In genomic region chr6:56204134-56204533, GRCh38 we compare ENCODE assay signal across 27 cellular contexts. TPM values are rescaled to one million over a fixed set of nuclear protein-coding genes. Genes with fewer than 3 reads are reported as not detected.
"Had no signal": no experiment of that assay in that cellular context is flagged by ENCODE, and none has a peak within 500 bp of the region (broad histone marks: within the 10 kb centered on the region; RNA-seq: fewer than 3 reads in every experiment).

No MANE protein-coding gene starts in this region.

- ATAC-seq: activated CD8-positive, alpha-beta memory T cell treated with anti-CD3 and anti-CD28 coated beads, Interleukin-2, amount 10 ng/mL, durations not matched to agents 7 days and 5 days; activated CD8-positive, alpha-beta T cell treated with anti-CD3 and anti-CD28 coated beads for 36 hours; activated naive CD8-positive, alpha-beta T cell treated with anti-CD3 and anti-CD28 coated beads, Interleukin-2, amount 50 U/mL, for 24 hours; esophagus mucosa; left lung; lower lobe of right lung; mucosa of descending colon; natural killer cell treated with Interleukin-12 subunit alpha and Interleukin-12 subunit beta and Interleukin-15 and Interleukin-18, amount 100 ng/mL, for 72 hours had no signal

- DNase-seq: activated CD4-positive, alpha-beta T cell treated with anti-CD3 and anti-CD28 coated beads for 1 hour; activated CD4-positive, alpha-beta T cell treated with anti-CD3 and anti-CD28 coated beads, Interleukin-2, amount 10 ng/mL, durations not matched to agents 7 days and 5 days; activated CD8-positive, alpha-beta memory T cell treated with anti-CD3 and anti-CD28 coated beads, Interleukin-2, amount 10 ng/mL, durations not matched to agents 7 days and 5 days; activated CD8-positive, alpha-beta T cell treated with anti-CD3 and anti-CD28 coated beads for 36 hours; activated naive CD8-positive, alpha-beta T cell treated with anti-CD3 and anti-CD28 coated beads, Interleukin-2, amount 50 U/mL, for 24 hours; activated T-cell treated with anti-CD3 and anti-CD28 coated beads, Interleukin-2, amount 50 U/mL, for 48 hours; amygdala; central memory CD4-positive, alpha-beta T cell; dorsolateral prefrontal cortex; effector memory CD4-positive, alpha-beta T cell; foreskin fibroblast; head of caudate nucleus; hippocampal formation; left lung; lower lobe of right lung; mucosa of descending colon; sigmoid colon; stimulated activated naive CD4-positive, alpha-beta T cell; T-helper 1 cell had no signal

- H3K27ac Mint-ChIP-seq: activated CD4-positive, alpha-beta T cell treated with anti-CD3 and anti-CD28 coated beads, Interleukin-2, amount 10 ng/mL, durations not matched to agents 7 days and 5 days; activated CD8-positive, alpha-beta memory T cell treated with anti-CD3 and anti-CD28 coated beads, Interleukin-2, amount 10 ng/mL, durations not matched to agents 7 days and 5 days; activated CD8-positive, alpha-beta T cell treated with anti-CD3 and anti-CD28 coated beads for 36 hours; activated naive CD4-positive, alpha-beta T cell treated with anti-CD3 and anti-CD28 coated beads, Interleukin-2, amount 50 U/mL, for 24 hours; activated naive CD8-positive, alpha-beta T cell treated with anti-CD3 and anti-CD28 coated beads, Interleukin-2, amount 50 U/mL, for 24 hours; activated T-helper 2 cell treated with anti-CD3 and anti-CD28 coated beads, Interferon-gamma antibody, Interleukin-2, Interleukin-4, amounts not matched to agents 10 μg/mL and 5 μg/mL and 100 μg/mL, durations not matched to agents 14 hours and 24 hours and 36 hours; natural killer cell treated with Interleukin-12 subunit alpha and Interleukin-12 subunit beta and Interleukin-15 and Interleukin-18, amount 100 ng/mL, for 72 hours; T-helper 2 cell treated with Interferon-gamma antibody and Interleukin-4, amounts not matched to agents 5 μg/mL and 100 μg/mL, for 36 hours had no signal

- H3K4me3 Mint-ChIP-seq: activated CD4-positive, alpha-beta T cell treated with anti-CD3 and anti-CD28 coated beads, Interleukin-2, amount 10 ng/mL, durations not matched to agents 7 days and 5 days; activated CD8-positive, alpha-beta memory T cell treated with anti-CD3 and anti-CD28 coated beads, Interleukin-2, amount 10 ng/mL, durations not matched to agents 7 days and 5 days; activated CD8-positive, alpha-beta T cell treated with anti-CD3 and anti-CD28 coated beads for 36 hours; activated naive CD4-positive, alpha-beta T cell treated with anti-CD3 and anti-CD28 coated beads, Interleukin-2, amount 50 U/mL, for 24 hours; activated naive CD8-positive, alpha-beta T cell treated with anti-CD3 and anti-CD28 coated beads, Interleukin-2, amount 50 U/mL, for 24 hours; natural killer cell treated with Interleukin-12 subunit alpha and Interleukin-12 subunit beta and Interleukin-15 and Interleukin-18, amount 100 ng/mL, for 72 hours; T-helper 2 cell treated with Interferon-gamma antibody and Interleukin-4, amounts not matched to agents 5 μg/mL and 100 μg/mL, for 36 hours had no signal

- H3K4me1 ChIP-seq: breast epithelium, left lung, lower lobe of right lung, sigmoid colon, tibial nerve had no signal

- H3K9me3 ChIP-seq: breast epithelium, left lung, lower lobe of right lung, mucosa of descending colon, sigmoid colon, tibial nerve had no signal

- H3K4me1 Mint-ChIP-seq: activated CD4-positive, alpha-beta T cell treated with anti-CD3 and anti-CD28 coated beads, Interleukin-2, amount 10 ng/mL, durations not matched to agents 7 days and 5 days; activated CD8-positive, alpha-beta memory T cell treated with anti-CD3 and anti-CD28 coated beads, Interleukin-2, amount 10 ng/mL, durations not matched to agents 7 days and 5 days; activated naive CD4-positive, alpha-beta T cell treated with anti-CD3 and anti-CD28 coated beads, Interleukin-2, amount 50 U/mL, for 24 hours; activated naive CD8-positive, alpha-beta T cell treated with anti-CD3 and anti-CD28 coated beads, Interleukin-2, amount 50 U/mL, for 24 hours had no signal

- H3K27me3 Mint-ChIP-seq: activated CD4-positive, alpha-beta T cell treated with anti-CD3 and anti-CD28 coated beads, Interleukin-2, amount 10 ng/mL, durations not matched to agents 7 days and 5 days; activated CD8-positive, alpha-beta memory T cell treated with anti-CD3 and anti-CD28 coated beads, Interleukin-2, amount 10 ng/mL, durations not matched to agents 7 days and 5 days; activated CD8-positive, alpha-beta T cell treated with anti-CD3 and anti-CD28 coated beads for 36 hours; activated naive CD4-positive, alpha-beta T cell treated with anti-CD3 and anti-CD28 coated beads, Interleukin-2, amount 50 U/mL, for 24 hours; activated naive CD8-positive, alpha-beta T cell treated with anti-CD3 and anti-CD28 coated beads, Interleukin-2, amount 50 U/mL, for 24 hours; natural killer cell treated with Interleukin-12 subunit alpha and Interleukin-12 subunit beta and Interleukin-15 and Interleukin-18, amount 100 ng/mL, for 72 hours had no signal

- H3K36me3 ChIP-seq: breast epithelium, left lung, lower lobe of right lung, sigmoid colon, tibial nerve had no signal

- H3K4me3 ChIP-seq: breast epithelium, dorsolateral prefrontal cortex, left lung, lower lobe of right lung, mucosa of descending colon, sigmoid colon, smooth muscle cell, tibial nerve had no signal

- H3K27ac ChIP-seq: breast epithelium, dorsolateral prefrontal cortex, left lung, lower lobe of right lung, sigmoid colon, tibial nerve had no signal

- H3K4me2 ChIP-seq: smooth muscle cell had no signal

- H3K27me3 ChIP-seq: breast epithelium, dorsolateral prefrontal cortex, left lung, sigmoid colon, tibial nerve had no signal

RNA-seq across cellular contexts. Expression of gene COL21A1, which starts 43.2 kb away (rescaled TPM):
- total RNA-seq: activated CD4-positive, alpha-beta T cell treated with anti-CD3 and anti-CD28 coated beads, Interleukin-2, amount 10 ng/mL, durations not matched to agents 7 days and 5 days; activated CD8-positive, alpha-beta memory T cell treated with anti-CD3 and anti-CD28 coated beads, Interleukin-2, amount 10 ng/mL, durations not matched to agents 7 days and 5 days; activated CD8-positive, alpha-beta T cell treated with anti-CD3 and anti-CD28 coated beads for 36 hours; activated T-helper 2 cell treated with anti-CD3 and anti-CD28 coated beads, Interferon-gamma antibody, Interleukin-2, Interleukin-4, amounts not matched to agents 10 μg/mL and 5 μg/mL and 100 μg/mL, durations not matched to agents 14 hours and 24 hours and 36 hours; natural killer cell treated with Interleukin-12 subunit alpha and Interleukin-12 subunit beta and Interleukin-15 and Interleukin-18, amount 100 ng/mL, for 72 hours had no signal
